Comparison of ENCODE assay signal across 21 cellular contexts in genomic region chr5:18321516-18321915, GRCh38.
"Had no signal": no experiment of that assay in that cellular context is flagged by ENCODE, and none has a peak within 500 bp of the region (broad histone marks: within the 10 kb centered on the region; RNA-seq: fewer than 3 reads in every experiment).

No MANE protein-coding gene starts in this region.

- DNase-seq: Kasumi-1, MM.1S, NCI-H1048, NCI-H1105, NCI-H1417, NCI-H1436 treated with DMSO at 0.1 percent for 48 hours, NCI-H1694, NCI-H187 treated with DMSO at 0.1 percent for 48 hours, NCI-H2029 treated with DMSO at 0.1 percent for 48 hours, NCI-H2171 treated with DMSO at 0.1 percent for 48 hours, NCI-H345, NCI-H446 treated with DMSO at 0.1 percent for 48 hours, NCI-H510A treated with DMSO at 0.1 percent for 48 hours, NCI-H526, RPMI8226, SHP77, T-helper 1 cell had no signal

- H3K27ac ChIP-seq: KMS-11 had no signal

- ATAC-seq: K562, SK-N-SH treated with all-trans-retinoic acid at 6 μM for 48 hours had no signal

- FAIRE-seq: K562, RCC 7860 had no signal

- H3K4me3 ChIP-seq: K562 had no signal

- H3K9ac ChIP-seq: KMS-11 had no signal

- H3K4me2 ChIP-seq: KMS-11 had no signal
